ENCODE assay signal across 2 cellular contexts in the genomic region with DNA sequence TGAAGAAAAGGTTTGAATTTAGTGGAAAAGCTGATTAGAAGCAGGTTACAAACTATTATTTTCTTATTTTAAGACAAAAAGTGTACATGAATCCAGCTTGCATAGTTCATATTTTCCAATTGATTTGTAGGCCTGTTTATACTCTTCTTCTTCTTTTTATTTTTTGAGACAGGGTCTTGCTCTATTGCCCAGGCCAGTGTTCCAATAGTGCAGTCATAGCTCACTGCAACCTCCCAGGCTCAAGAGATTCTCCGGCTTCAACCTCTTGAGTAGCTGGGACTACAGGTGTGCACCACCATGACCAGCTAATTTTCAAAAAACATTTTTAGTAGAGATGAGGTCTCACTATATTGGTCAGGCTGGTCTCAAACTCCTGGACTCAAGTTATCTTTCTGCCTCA.
TF ChIP-seq lines count a peak whose summit lies in the region.

No MANE protein-coding gene starts in this region.

TF ChIP-seq in HCT116, 20 proteins besides CTCF, POLR2A, EP300 and RAD21:
- TF ChIP-seq POLR2AphosphoS5 (IDR thresholded peaks at IDR 0.05; ENCODE audit: low read depth, low read length), result no peak
- TF ChIP-seq EGR1 (IDR thresholded peaks at IDR 0.05; ENCODE audit: low read depth), result no peak
- TF ChIP-seq EZH2phosphoT487 (IDR thresholded peaks at IDR 0.05; ENCODE audit: borderline replicate concordance), result no peak
- no peak for TF ChIP-seq ZFX (IDR thresholded peaks at IDR 0.05)
- no peak for TF ChIP-seq FOSL1 (IDR thresholded peaks at IDR 0.05; ENCODE audit: low read depth)
- no peak for TF ChIP-seq EZH2 (IDR thresholded peaks at IDR 0.05)
- no peak for TF ChIP-seq SRF (IDR thresholded peaks at IDR 0.05; ENCODE audit: low read depth)
- TF ChIP-seq TCF7L2 (IDR thresholded peaks at IDR 0.05; ENCODE audit: borderline replicate concordance, extremely low read depth, insufficient read depth, insufficient read length), result no peak
- TF ChIP-seq ELF1 (IDR thresholded peaks at IDR 0.05; ENCODE audit: borderline replicate concordance, low read depth), result no peak
- no peak for TF ChIP-seq CEBPB (IDR thresholded peaks at IDR 0.05; ENCODE audit: low read depth)
- TF ChIP-seq, protein P1, sequence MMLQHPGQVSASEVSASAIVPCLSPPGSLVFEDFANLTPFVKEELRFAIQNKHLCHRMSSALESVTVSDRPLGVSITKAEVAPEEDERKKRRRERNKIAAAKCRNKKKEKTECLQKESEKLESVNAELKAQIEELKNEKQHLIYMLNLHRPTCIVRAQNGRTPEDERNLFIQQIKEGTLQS (IDR thresholded peaks at IDR 0.05), result no peak
- TF ChIP-seq SP1 (IDR thresholded peaks at IDR 0.05; ENCODE audit: low read depth), result no peak
- TF ChIP-seq CBX3 (IDR thresholded peaks at IDR 0.05; ENCODE audit: low read depth), result no peak
- TF ChIP-seq YY1 (IDR thresholded peaks at IDR 0.05; ENCODE audit: extremely low read depth, insufficient replicate concordance, low read depth, low read length), result no peak
TF ChIP-seq in HCT116: peak in this region for 0.

TF ChIP-seq in K562, 482 proteins besides CTCF, POLR2A, EP300 and RAD21:
- TF ChIP-seq, protein P2, sequence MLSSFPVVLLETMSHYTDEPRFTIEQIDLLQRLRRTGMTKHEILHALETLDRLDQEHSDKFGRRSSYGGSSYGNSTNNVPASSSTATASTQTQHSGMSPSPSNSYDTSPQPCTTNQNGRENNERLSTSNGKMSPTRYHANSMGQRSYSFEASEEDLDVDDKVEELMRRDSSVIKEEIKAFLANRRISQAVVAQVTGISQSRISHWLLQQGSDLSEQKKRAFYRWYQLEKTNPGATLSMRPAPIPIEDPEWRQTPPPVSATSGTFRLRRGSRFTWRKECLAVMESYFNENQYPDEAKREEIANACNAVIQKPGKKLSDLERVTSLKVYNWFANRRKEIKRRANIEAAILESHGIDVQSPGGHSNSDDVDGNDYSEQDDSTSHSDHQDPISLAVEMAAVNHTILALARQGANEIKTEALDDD (IDR thresholded peaks at IDR 0.05), result no peak
- TF ChIP-seq BCOR (IDR thresholded peaks at IDR 0.05) (0 out of 2 replicates have a peak, but pooled peaks have one; percentile 7), ZNF121 (CRISPR knock-in tag; conservative IDR thresholded peaks at IDR 0.05) (peak; percentile 83), GTF2F1 (IDR thresholded peaks at IDR 0.05; ENCODE audit: low read depth, low read length) (no peak), RBM25 (IDR thresholded peaks at IDR 0.05; ENCODE audit: low read depth, low read length, severe bottlenecking) (peak; percentile 63), GTF2A2 (tag; IDR thresholded peaks at IDR 0.05) (0 out of 2 replicates have a peak, but pooled peaks have one; percentile 22), NCOR1 (IDR thresholded peaks at IDR 0.05) (no peak)
